Comparison of ENCODE assay signal across 20 cellular contexts in genomic region chr1:220484135-220484534, GRCh38. TPM values are rescaled to one million over a fixed set of nuclear protein-coding genes. Genes with fewer than 3 reads are reported as not detected.
"Had no signal": no experiment of that assay in that cellular context is flagged by ENCODE, and none has a peak within 500 bp of the region (broad histone marks: within the 10 kb centered on the region; RNA-seq: fewer than 3 reads in every experiment).

No MANE protein-coding gene starts in this region.

- H3K27ac ChIP-seq: brain microvascular endothelial cell, pancreas had no signal

- H3K9me3 ChIP-seq: mucosa of descending colon, pancreas had no signal

- H3K36me3 ChIP-seq: brain microvascular endothelial cell, pancreas had no signal

- H3K4me1 ChIP-seq: pancreas had no signal

- H3K27ac Mint-ChIP-seq: activated CD4-positive, alpha-beta T cell treated with anti-CD3 and anti-CD28 coated beads for 36 hours; activated CD8-positive, alpha-beta T cell treated with anti-CD3 and anti-CD28 coated beads for 36 hours; activated naive CD4-positive, alpha-beta T cell treated with anti-CD3 and anti-CD28 coated beads, Interleukin-2, amount 50 U/mL, for 72 hours; naive thymus-derived CD4-positive, alpha-beta T cell had no signal

- H3K9me3 Mint-ChIP-seq: activated CD8-positive, alpha-beta T cell treated with anti-CD3 and anti-CD28 coated beads for 36 hours; activated naive CD4-positive, alpha-beta T cell treated with anti-CD3 and anti-CD28 coated beads, Interleukin-2, amount 50 U/mL, for 72 hours had no signal

- H3K4me1 Mint-ChIP-seq: naive thymus-derived CD4-positive, alpha-beta T cell had no signal

- H3K27me3 ChIP-seq: brain microvascular endothelial cell, pancreas had no signal

- H3K4me3 ChIP-seq: lung, mucosa of descending colon, pancreas had no signal

- H3K36me3 Mint-ChIP-seq: activated naive CD4-positive, alpha-beta T cell treated with anti-CD3 and anti-CD28 coated beads, Interleukin-2, amount 50 U/mL, for 72 hours; naive thymus-derived CD4-positive, alpha-beta T cell had no signal

- H3K4me3 Mint-ChIP-seq: activated CD4-positive, alpha-beta T cell treated with anti-CD3 and anti-CD28 coated beads for 36 hours; activated CD8-positive, alpha-beta T cell treated with anti-CD3 and anti-CD28 coated beads for 36 hours; naive thymus-derived CD4-positive, alpha-beta T cell had no signal

- DNase-seq: activated CD4-positive, alpha-beta T cell treated with anti-CD3 and anti-CD28 coated beads for 36 hours; activated CD8-positive, alpha-beta T cell treated with anti-CD3 and anti-CD28 coated beads for 36 hours; activated effector memory CD4-positive, alpha-beta T cell treated with anti-CD3 and anti-CD28 coated beads, Interleukin-2, amount 50 U/mL, for 16 hours; activated T-cell treated with anti-CD3 and anti-CD28 coated beads, Interleukin-2, amount 50 U/mL, for 48 hours; amniotic stem cell; brain microvascular endothelial cell; cerebellar nuclear complex; dermis blood vessel endothelial cell; hypothalamus; mucosa of descending colon; naive thymus-derived CD4-positive, alpha-beta T cell; pancreas; SHP77; stimulated activated CD4-positive, alpha-beta T cell treated with anti-CD3 and anti-CD28 coated beads, Interleukin-4, amount 100 ng/mL, for 4 hours; stimulated activated CD8-positive, alpha-beta memory T cell treated with anti-CD3 and anti-CD28 coated beads, Interleukin-4, amount 100 ng/mL, for 48 hours; stimulated activated naive CD4-positive, alpha-beta T cell treated with Interleukin-2 at 50 U/mL for 16 hours had no signal

- ATAC-seq: activated CD4-positive, alpha-beta T cell treated with anti-CD3 and anti-CD28 coated beads for 36 hours; activated CD8-positive, alpha-beta T cell treated with anti-CD3 and anti-CD28 coated beads for 36 hours; activated naive CD4-positive, alpha-beta T cell treated with anti-CD3 and anti-CD28 coated beads, Interleukin-2, amount 50 U/mL, for 72 hours; mucosa of descending colon; naive thymus-derived CD4-positive, alpha-beta T cell; SK-N-SH treated with all-trans-retinoic acid at 6 μM for 48 hours had no signal

RNA-seq across cellular contexts. Expression of gene MARK1, which starts 43.8 kb away (rescaled TPM):
- total RNA-seq: activated CD4-positive, alpha-beta T cell treated with anti-CD3 and anti-CD28 coated beads for 36 hours; activated CD8-positive, alpha-beta T cell treated with anti-CD3 and anti-CD28 coated beads for 36 hours; activated naive CD4-positive, alpha-beta T cell treated with anti-CD3 and anti-CD28 coated beads, Interleukin-2, amount 50 U/mL, for 72 hours; naive thymus-derived CD4-positive, alpha-beta T cell; T-helper 1 cell treated with Interleukin-12 subunit alpha and Interleukin-12 subunit beta and Interleukin-4 antibody, amounts not matched to agents 30 ng/mL and 1 ng/mL, for 36 hours had no signal
